In genomic region chr5:180852510-180852909, GRCh38 we compare ENCODE assay signal across 16 cellular contexts. TPM values are rescaled to one million over a fixed set of nuclear protein-coding genes. Genes with fewer than 3 reads are reported as not detected.
DNase-seq lines count a peak whose midpoint lies in the region; FAIRE-seq and TF ChIP-seq lines count a peak whose summit lies in the region.
"Had no signal": no experiment of that assay in that cellular context is flagged by ENCODE, and none has a peak within 500 bp of the region (broad histone marks: within the 10 kb centered on the region; RNA-seq: fewer than 3 reads in every experiment).

No MANE protein-coding gene starts in this region.

- TF ChIP-seq CTCF in bronchial epithelial cell (IDR thresholded peaks at IDR 0.05; ENCODE audit: insufficient read depth, low read length, severe bottlenecking) (no peak), fibroblast of the aortic adventitia (IDR thresholded peaks at IDR 0.05; ENCODE audit: insufficient read depth, low read length) (no peak), osteocyte (IDR thresholded peaks at IDR 0.05) (no peak)

- H3K36me3 Mint-ChIP-seq in osteocyte (ENCODE audit: unreplicated experiment), result peaks cover 86% of the 10 kb centered on the region

- H3K27me3 Mint-ChIP-seq in osteocyte (ENCODE audit: unreplicated experiment), result no peaks in the 10 kb centered on the region
- H3K27me3 Mint-ChIP-seq: CD4-positive, CD25-positive, alpha-beta regulatory T cell had no signal

- no peak for FAIRE-seq in bronchial epithelial cell (lab: Jason Lieb, UNC)
- FAIRE-seq: GM12878, H1 had no signal

- H3K4me3 ChIP-seq in bronchial epithelial cell (ENCODE audit: low read depth, low read length) (no peak overlapping the region), fibroblast of the aortic adventitia (ENCODE audit: low read depth, low read length) (no peak overlapping the region)
- H3K4me3 ChIP-seq: GM12878, HAP-1 had no signal

- H3K9me3 Mint-ChIP-seq in osteocyte (ENCODE audit: unreplicated experiment), result peaks cover 66% of the 10 kb centered on the region

- no peaks in the 10 kb centered on the region for H3K4me1 Mint-ChIP-seq in osteocyte (ENCODE audit: unreplicated experiment)

- DNase-seq in NCI-H1694 treated with DMSO at 0.1 percent for 48 hours (lab: John Stamatoyannopoulos, UW) (peak; percentile 21), NCI-H1694 (lab: John Stamatoyannopoulos, UW) (no peak), bronchial epithelial cell (ENCODE audit: low read depth) (peak; percentile 16), fibroblast of the aortic adventitia (ENCODE audit: low read depth) (peak; percentile 24), osteocyte (ENCODE audit: extremely low spot score, unreplicated experiment) (no peak), NCI-H82 (lab: John Stamatoyannopoulos, UW) (no peak), AG08395 (ENCODE audit: low spot score) (no peak)
- DNase-seq: Calu3; CD4-positive, CD25-positive, alpha-beta regulatory T cell; DMS 273 treated with DMSO at 0.1 percent for 48 hours had no signal

- H3K27me3 ChIP-seq in bronchial epithelial cell (ENCODE audit: control insufficient read depth, insufficient read depth, low read length), result no peaks in the 10 kb centered on the region
- H3K27me3 ChIP-seq: BLaER1 treated with 17β-estradiol and CSF1 and Interleukin-3, amounts not matched to agents 10 nM and 100 nM had no signal

- peaks cover 27% of the 10 kb centered on the region for H3K36me3 ChIP-seq in bronchial epithelial cell (ENCODE audit: control insufficient read depth, insufficient read depth, low read length)

- H3K4me3 Mint-ChIP-seq in osteocyte (ENCODE audit: unreplicated experiment), result no peak overlapping the region
- H3K4me3 Mint-ChIP-seq: CD4-positive, CD25-positive, alpha-beta regulatory T cell had no signal

- H3K27ac Mint-ChIP-seq in osteocyte (ENCODE audit: unreplicated experiment), result no peak overlapping the region

RNA-seq across cellular contexts. Expression of gene ZFP62, which starts 8.6 kb away (rescaled TPM):
- total RNA-seq in bronchial epithelial cell, result 21.3 and 21.4 TPM in 2 replicates
- 14.7 and 19.4 TPM in 2 replicates for total RNA-seq in fibroblast of the aortic adventitia (ENCODE audit: low replicate concordance)
- total RNA-seq in osteocyte, result 21.7 and 22.2 TPM in 2 replicates

RNA-seq across cellular contexts. Expression of gene BTNL8, which starts 46.4 kb away (rescaled TPM):
- total RNA-seq in bronchial epithelial cell (not detected in 2 replicates), fibroblast of the aortic adventitia (ENCODE audit: low replicate concordance) (not detected in 2 replicates), osteocyte (not detected in 2 replicates)
- total RNA-seq: Calu3; CD4-positive, CD25-positive, alpha-beta regulatory T cell; Daoy; G401 had no signal

RNA-seq across cellular contexts. Expression of gene MGAT1, which starts 49.9 kb away (rescaled TPM):
- total RNA-seq in bronchial epithelial cell, result 62.1 and 78.2 TPM in 2 replicates
- 79.4 and 81.1 TPM in 2 replicates for total RNA-seq in fibroblast of the aortic adventitia (ENCODE audit: low replicate concordance)
- 137 and 140 TPM in 2 replicates for total RNA-seq in osteocyte

Comparison
In these comparisons a context has a peak if more than half of its experiments do, and no peak if none do; other contexts are left out.
1. DNase-seq: peak in NCI-H1694 treated with DMSO at 0.1 percent for 48 hours (single experiment), bronchial epithelial cell (single experiment) and fibroblast of the aortic adventitia (single experiment); none in NCI-H1694 (single experiment), osteocyte (single experiment), NCI-H82 (single experiment) and AG08395 (single experiment).